In genomic region chr9:69499401-69499800, GRCh38 we compare ENCODE assay signal across 16 cellular contexts.
A peak's percentile ranks its signal among the peaks of the same experiment; 100 is the strongest.
DNase-seq lines count a peak whose midpoint lies in the region; ATAC-seq and TF ChIP-seq lines count a peak whose summit lies in the region.
"Had no signal": no experiment of that assay in that cellular context is flagged by ENCODE, and none has a peak within 500 bp of the region (broad histone marks: within the 10 kb centered on the region; RNA-seq: fewer than 3 reads in every experiment).

No MANE protein-coding gene starts in this region.

- peaks cover 49% of the 10 kb centered on the region for H3K4me1 ChIP-seq in cardiac muscle cell (ENCODE audit: low read depth)
- peaks cover 5% of the 10 kb centered on the region for H3K4me1 ChIP-seq in right cardiac atrium (ENCODE audit: control insufficient read depth, insufficient read depth, low read length)
- H3K4me1 ChIP-seq in thyroid gland: peaks cover 36 to 48% of the 10 kb centered on the region in 2 donors

- H3K4me3 ChIP-seq in cardiac muscle cell (no peak overlapping the region), right cardiac atrium (ENCODE audit: low read length) (no peak overlapping the region), thyroid gland (replicated peaks in 1 of 3) (no peak overlapping the region)
- H3K4me3 ChIP-seq: BLaER1 treated with 17β-estradiol and CSF1 and Interleukin-3, amounts not matched to agents 10 nM and 100 nM; HAP-1 had no signal

- H3K27ac ChIP-seq in cardiac muscle cell (peak overlapping the region; percentile 15), right cardiac atrium (ENCODE audit: low read length) (no peak overlapping the region), thyroid gland (peak overlapping the region in 2 of 3 donors; percentile 81 to 86), RWPE1 (no peak overlapping the region)
- H3K27ac ChIP-seq: BLaER1 treated with 17β-estradiol and CSF1 and Interleukin-3, amounts not matched to agents 10 nM and 100 nM had no signal

- POLR2A ChIA-PET in RWPE1 (lab: Yijun Ruan, JAX; ENCODE audit: low non-redundant PET): no interaction called here

- H3K4me1 Mint-ChIP-seq in brain: peaks cover 77% of the 10 kb centered on the region

- TF ChIP-seq CTCF in cardiac muscle cell (IDR thresholded peaks at IDR 0.05; ENCODE audit: low read depth, low read length) (no peak), brain (conservative IDR thresholded peaks at IDR 0.05) (no peak), thyroid gland (IDR thresholded peaks at IDR 0.05) (no peak), RWPE1 (conservative IDR thresholded peaks at IDR 0.05; ENCODE audit: low read depth) (no peak)

- no peaks in the 10 kb centered on the region for H3K36me3 ChIP-seq in cardiac muscle cell
- no peaks in the 10 kb centered on the region for H3K36me3 ChIP-seq in thyroid gland
- H3K36me3 ChIP-seq: BLaER1 treated with 17β-estradiol and CSF1 and Interleukin-3, amounts not matched to agents 10 nM and 100 nM; HAP-1 had no signal

- H3K9me3 Mint-ChIP-seq in brain: no peaks in the 10 kb centered on the region
- H3K9me3 Mint-ChIP-seq: CD4-positive, alpha-beta T cell had no signal

- no peaks in the 10 kb centered on the region for H3K27me3 Mint-ChIP-seq in brain
- H3K27me3 Mint-ChIP-seq: CD4-positive, alpha-beta T cell had no signal

- H3K36me3 Mint-ChIP-seq in brain: no peaks in the 10 kb centered on the region

- H3K4me3 Mint-ChIP-seq in brain: no peak overlapping the region
- H3K4me3 Mint-ChIP-seq: CD4-positive, alpha-beta T cell had no signal

- no peak for TF ChIP-seq POLR2A in thyroid gland (IDR thresholded peaks at IDR 0.05)

- H3K9me3 ChIP-seq in cardiac muscle cell (ENCODE audit: low read depth): no peaks in the 10 kb centered on the region
- H3K9me3 ChIP-seq in right cardiac atrium (ENCODE audit: control insufficient read depth, low read length): no peaks in the 10 kb centered on the region
- no peaks in the 10 kb centered on the region for H3K9me3 ChIP-seq in thyroid gland
- H3K9me3 ChIP-seq: HAP-1 had no signal

- DNase-seq in NCI-H1105 treated with DMSO at 0.1 percent for 48 hours (lab: John Stamatoyannopoulos, UW) (peak; percentile 33), NCI-H1105 (lab: John Stamatoyannopoulos, UW) (no peak), cardiac muscle cell (ENCODE audit: low read depth in 1 of 2, low spot score in 1 of 2) (peak in 1 of 2 donors; percentile 64), right cardiac atrium (no peak), thyroid gland (peak; percentile 54 to 59), AML-193 (lab: John Stamatoyannopoulos, UW) (no peak), RWPE1 (ENCODE audit: low spot score) (no peak)
- DNase-seq: 8988T; Calu3; CD4-positive, alpha-beta T cell; DMS 273 treated with DMSO at 0.1 percent for 48 hours; DND-41; GDM1 had no signal

- CTCF ChIA-PET in RWPE1 (lab: Yijun Ruan, JAX): no interaction called here

- H3K27me3 ChIP-seq in cardiac muscle cell (no peaks in the 10 kb centered on the region), right cardiac atrium (ENCODE audit: control insufficient read depth, insufficient read depth) (no peaks in the 10 kb centered on the region), thyroid gland (no peaks in the 10 kb centered on the region)
- H3K27me3 ChIP-seq: BLaER1 treated with 17β-estradiol and CSF1 and Interleukin-3, amounts not matched to agents 10 nM and 100 nM had no signal

- H3K27ac Mint-ChIP-seq in brain: peak overlapping the region in 3 of 5 experiments; percentile 13 to 65 (median 18)
- H3K27ac Mint-ChIP-seq: CD4-positive, alpha-beta T cell had no signal

- no peak for ATAC-seq in right cardiac atrium

- WGBS in right cardiac atrium: 58% methylated on average over 6 of the region's 6 CpGs
- WGBS in thyroid gland, 2 donors: 32 to 41% methylated on average over 6 of the region's 6 CpGs

- intact Hi-C loops in right cardiac atrium (cut with DNase I) (no loop called here), thyroid gland (cut with DNase I) (no loop called here)

Comparison
In these comparisons a context has a peak if more than half of its experiments do, and no peak if none do; other contexts are left out.
1. DNase-seq: peak in NCI-H1105 treated with DMSO at 0.1 percent for 48 hours (single experiment) and thyroid gland (2 of 2); none in NCI-H1105 (single experiment), right cardiac atrium (0 of 3), AML-193 (0 of 2) and RWPE1 (single experiment).
2. H3K27ac ChIP-seq: peak in cardiac muscle cell (single experiment) and thyroid gland (2 of 3); none in right cardiac atrium (single experiment) and RWPE1 (single experiment).